Comparison of ENCODE assay signal across 1 cellular context in the genomic region with DNA sequence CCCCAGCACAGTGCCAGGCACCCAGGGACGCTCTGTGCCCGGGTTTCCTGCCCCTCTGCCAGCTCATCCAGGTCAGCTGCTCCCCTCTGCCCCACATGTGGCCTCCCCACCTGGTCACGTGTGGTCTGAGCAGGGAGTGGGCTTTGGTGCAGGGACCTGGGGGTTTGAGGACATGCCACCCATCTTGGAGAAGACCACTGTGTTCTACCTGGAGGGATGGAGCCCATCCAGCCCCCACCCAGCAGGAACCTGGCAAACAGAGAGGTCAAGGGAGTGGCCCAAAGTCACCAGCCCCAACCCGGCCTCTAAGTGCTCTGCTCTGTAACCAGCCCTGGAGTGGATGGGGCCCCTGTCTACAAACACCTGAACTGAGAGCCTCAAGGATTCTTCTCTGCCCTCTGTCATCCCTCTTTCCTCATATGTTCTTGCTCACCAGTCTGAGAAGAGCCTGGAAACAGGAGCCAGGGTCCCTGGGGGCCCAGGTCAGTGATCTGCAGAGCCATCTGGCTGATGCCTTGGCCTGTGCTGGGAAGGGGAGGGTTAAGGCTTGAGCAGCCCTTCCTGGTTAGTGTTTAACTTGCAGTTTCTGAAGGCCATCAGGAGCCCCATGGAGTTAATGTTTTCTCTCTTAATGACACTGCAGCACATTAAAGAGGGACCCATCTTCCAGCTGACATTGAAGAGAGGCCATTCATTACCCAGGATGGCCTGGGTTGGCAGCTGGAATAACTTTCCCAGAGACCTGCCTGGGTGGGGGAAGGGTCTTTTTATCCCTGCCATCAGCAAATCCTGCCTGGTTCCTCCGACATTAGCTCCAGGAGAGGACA.
A peak's percentile ranks its signal among the peaks of the same experiment; 100 is the strongest.
TF ChIP-seq lines count a peak whose summit lies in the region.

No MANE protein-coding gene starts in this region.

TF ChIP-seq in HepG2, 621 proteins besides CTCF, POLR2A, EP300 and RAD21 (continued from another document and continues in another):
- TF ChIP-seq, protein P1, sequence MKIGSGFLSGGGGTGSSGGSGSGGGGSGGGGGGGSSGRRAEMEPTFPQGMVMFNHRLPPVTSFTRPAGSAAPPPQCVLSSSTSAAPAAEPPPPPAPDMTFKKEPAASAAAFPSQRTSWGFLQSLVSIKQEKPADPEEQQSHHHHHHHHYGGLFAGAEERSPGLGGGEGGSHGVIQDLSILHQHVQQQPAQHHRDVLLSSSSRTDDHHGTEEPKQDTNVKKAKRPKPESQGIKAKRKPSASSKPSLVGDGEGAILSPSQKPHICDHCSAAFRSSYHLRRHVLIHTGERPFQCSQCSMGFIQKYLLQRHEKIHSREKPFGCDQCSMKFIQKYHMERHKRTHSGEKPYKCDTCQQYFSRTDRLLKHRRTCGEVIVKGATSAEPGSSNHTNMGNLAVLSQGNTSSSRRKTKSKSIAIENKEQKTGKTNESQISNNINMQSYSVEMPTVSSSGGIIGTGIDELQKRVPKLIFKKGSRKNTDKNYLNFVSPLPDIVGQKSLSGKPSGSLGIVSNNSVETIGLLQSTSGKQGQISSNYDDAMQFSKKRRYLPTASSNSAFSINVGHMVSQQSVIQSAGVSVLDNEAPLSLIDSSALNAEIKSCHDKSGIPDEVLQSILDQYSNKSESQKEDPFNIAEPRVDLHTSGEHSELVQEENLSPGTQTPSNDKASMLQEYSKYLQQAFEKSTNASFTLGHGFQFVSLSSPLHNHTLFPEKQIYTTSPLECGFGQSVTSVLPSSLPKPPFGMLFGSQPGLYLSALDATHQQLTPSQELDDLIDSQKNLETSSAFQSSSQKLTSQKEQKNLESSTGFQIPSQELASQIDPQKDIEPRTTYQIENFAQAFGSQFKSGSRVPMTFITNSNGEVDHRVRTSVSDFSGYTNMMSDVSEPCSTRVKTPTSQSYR (CRISPR knock-in tag; IDR thresholded peaks at IDR 0.05; ENCODE audit: borderline replicate concordance), result peak; percentile 86
- TF ChIP-seq, protein P2, sequence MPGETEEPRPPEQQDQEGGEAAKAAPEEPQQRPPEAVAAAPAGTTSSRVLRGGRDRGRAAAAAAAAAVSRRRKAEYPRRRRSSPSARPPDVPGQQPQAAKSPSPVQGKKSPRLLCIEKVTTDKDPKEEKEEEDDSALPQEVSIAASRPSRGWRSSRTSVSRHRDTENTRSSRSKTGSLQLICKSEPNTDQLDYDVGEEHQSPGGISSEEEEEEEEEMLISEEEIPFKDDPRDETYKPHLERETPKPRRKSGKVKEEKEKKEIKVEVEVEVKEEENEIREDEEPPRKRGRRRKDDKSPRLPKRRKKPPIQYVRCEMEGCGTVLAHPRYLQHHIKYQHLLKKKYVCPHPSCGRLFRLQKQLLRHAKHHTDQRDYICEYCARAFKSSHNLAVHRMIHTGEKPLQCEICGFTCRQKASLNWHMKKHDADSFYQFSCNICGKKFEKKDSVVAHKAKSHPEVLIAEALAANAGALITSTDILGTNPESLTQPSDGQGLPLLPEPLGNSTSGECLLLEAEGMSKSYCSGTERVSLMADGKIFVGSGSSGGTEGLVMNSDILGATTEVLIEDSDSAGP (CRISPR knock-in tag; IDR thresholded peaks at IDR 0.05; ENCODE audit: borderline replicate concordance), result 0 out of 2 replicates have a peak, but pooled peaks have one; percentile 38
- 0 out of 2 replicates have a peak, but pooled peaks have one; percentile 47 for TF ChIP-seq HOXD1 (CRISPR knock-in tag; IDR thresholded peaks at IDR 0.05)
- TF ChIP-seq, protein P3, sequence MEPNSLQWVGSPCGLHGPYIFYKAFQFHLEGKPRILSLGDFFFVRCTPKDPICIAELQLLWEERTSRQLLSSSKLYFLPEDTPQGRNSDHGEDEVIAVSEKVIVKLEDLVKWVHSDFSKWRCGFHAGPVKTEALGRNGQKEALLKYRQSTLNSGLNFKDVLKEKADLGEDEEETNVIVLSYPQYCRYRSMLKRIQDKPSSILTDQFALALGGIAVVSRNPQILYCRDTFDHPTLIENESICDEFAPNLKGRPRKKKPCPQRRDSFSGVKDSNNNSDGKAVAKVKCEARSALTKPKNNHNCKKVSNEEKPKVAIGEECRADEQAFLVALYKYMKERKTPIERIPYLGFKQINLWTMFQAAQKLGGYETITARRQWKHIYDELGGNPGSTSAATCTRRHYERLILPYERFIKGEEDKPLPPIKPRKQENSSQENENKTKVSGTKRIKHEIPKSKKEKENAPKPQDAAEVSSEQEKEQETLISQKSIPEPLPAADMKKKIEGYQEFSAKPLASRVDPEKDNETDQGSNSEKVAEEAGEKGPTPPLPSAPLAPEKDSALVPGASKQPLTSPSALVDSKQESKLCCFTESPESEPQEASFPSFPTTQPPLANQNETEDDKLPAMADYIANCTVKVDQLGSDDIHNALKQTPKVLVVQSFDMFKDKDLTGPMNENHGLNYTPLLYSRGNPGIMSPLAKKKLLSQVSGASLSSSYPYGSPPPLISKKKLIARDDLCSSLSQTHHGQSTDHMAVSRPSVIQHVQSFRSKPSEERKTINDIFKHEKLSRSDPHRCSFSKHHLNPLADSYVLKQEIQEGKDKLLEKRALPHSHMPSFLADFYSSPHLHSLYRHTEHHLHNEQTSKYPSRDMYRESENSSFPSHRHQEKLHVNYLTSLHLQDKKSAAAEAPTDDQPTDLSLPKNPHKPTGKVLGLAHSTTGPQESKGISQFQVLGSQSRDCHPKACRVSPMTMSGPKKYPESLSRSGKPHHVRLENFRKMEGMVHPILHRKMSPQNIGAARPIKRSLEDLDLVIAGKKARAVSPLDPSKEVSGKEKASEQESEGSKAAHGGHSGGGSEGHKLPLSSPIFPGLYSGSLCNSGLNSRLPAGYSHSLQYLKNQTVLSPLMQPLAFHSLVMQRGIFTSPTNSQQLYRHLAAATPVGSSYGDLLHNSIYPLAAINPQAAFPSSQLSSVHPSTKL (CRISPR knock-in tag; IDR thresholded peaks at IDR 0.05), result peak; percentile 62
- peak; percentile 70 for TF ChIP-seq NCOA2 (CRISPR knock-in tag; IDR thresholded peaks at IDR 0.05)
- TF ChIP-seq ZNF263 (CRISPR knock-in tag; IDR thresholded peaks at IDR 0.05), result 0 out of 2 replicates have a peak, but pooled peaks have one; percentile 26
- TF ChIP-seq ZSCAN9 (CRISPR knock-in tag; IDR thresholded peaks at IDR 0.05; ENCODE audit: borderline replicate concordance), result 0 out of 2 replicates have a peak, but pooled peaks have one; percentile 29
- TF ChIP-seq, protein P4, sequence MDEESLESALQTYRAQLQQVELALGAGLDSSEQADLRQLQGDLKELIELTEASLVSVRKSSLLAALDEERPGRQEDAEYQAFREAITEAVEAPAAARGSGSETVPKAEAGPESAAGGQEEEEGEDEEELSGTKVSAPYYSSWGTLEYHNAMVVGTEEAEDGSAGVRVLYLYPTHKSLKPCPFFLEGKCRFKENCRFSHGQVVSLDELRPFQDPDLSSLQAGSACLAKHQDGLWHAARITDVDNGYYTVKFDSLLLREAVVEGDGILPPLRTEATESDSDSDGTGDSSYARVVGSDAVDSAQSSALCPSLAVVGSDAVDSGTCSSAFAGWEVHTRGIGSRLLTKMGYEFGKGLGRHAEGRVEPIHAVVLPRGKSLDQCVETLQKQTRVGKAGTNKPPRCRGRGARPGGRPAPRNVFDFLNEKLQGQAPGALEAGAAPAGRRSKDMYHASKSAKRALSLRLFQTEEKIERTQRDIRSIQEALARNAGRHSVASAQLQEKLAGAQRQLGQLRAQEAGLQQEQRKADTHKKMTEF (CRISPR knock-in tag; IDR thresholded peaks at IDR 0.05), result peak; percentile 52; the same call in 1 of the 2 replicates
- peak; percentile 58; the same call in 1 of the 2 replicates for TF ChIP-seq KAT8 (CRISPR knock-in tag; IDR thresholded peaks at IDR 0.05)
- TF ChIP-seq, protein P5, sequence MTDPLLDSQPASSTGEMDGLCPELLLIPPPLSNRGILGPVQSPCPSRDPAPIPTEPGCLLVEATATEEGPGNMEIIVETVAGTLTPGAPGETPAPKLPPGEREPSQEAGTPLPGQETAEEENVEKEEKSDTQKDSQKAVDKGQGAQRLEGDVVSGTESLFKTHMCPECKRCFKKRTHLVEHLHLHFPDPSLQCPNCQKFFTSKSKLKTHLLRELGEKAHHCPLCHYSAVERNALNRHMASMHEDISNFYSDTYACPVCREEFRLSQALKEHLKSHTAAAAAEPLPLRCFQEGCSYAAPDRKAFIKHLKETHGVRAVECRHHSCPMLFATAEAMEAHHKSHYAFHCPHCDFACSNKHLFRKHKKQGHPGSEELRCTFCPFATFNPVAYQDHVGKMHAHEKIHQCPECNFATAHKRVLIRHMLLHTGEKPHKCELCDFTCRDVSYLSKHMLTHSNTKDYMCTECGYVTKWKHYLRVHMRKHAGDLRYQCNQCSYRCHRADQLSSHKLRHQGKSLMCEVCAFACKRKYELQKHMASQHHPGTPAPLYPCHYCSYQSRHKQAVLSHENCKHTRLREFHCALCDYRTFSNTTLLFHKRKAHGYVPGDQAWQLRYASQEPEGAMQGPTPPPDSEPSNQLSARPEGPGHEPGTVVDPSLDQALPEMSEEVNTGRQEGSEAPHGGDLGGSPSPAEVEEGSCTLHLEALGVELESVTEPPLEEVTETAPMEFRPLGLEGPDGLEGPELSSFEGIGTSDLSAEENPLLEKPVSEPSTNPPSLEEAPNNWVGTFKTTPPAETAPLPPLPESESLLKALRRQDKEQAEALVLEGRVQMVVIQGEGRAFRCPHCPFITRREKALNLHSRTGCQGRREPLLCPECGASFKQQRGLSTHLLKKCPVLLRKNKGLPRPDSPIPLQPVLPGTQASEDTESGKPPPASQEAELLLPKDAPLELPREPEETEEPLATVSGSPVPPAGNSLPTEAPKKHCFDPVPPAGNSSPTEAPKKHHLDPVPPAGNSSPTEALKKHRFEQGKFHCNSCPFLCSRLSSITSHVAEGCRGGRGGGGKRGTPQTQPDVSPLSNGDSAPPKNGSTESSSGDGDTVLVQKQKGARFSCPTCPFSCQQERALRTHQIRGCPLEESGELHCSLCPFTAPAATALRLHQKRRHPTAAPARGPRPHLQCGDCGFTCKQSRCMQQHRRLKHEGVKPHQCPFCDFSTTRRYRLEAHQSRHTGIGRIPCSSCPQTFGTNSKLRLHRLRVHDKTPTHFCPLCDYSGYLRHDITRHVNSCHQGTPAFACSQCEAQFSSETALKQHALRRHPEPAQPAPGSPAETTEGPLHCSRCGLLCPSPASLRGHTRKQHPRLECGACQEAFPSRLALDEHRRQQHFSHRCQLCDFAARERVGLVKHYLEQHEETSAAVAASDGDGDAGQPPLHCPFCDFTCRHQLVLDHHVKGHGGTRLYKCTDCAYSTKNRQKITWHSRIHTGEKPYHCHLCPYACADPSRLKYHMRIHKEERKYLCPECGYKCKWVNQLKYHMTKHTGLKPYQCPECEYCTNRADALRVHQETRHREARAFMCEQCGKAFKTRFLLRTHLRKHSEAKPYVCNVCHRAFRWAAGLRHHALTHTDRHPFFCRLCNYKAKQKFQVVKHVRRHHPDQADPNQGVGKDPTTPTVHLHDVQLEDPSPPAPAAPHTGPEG (CRISPR knock-in tag; IDR thresholded peaks at IDR 0.05), result 0 out of 2 replicates have a peak, but pooled peaks have one; percentile 43
- TF ChIP-seq ZFY (CRISPR knock-in tag; IDR thresholded peaks at IDR 0.05), result peak; percentile 32; the same call in 1 of the 2 replicates
- TF ChIP-seq ISL2 (CRISPR knock-in tag; IDR thresholded peaks at IDR 0.05), result peak; percentile 54
- TF ChIP-seq CREB1 (IDR thresholded peaks at IDR 0.05), result no peak
- TF ChIP-seq CREB1 (CRISPR knock-in tag; IDR thresholded peaks at IDR 0.05), result peak; percentile 41; the same call in 1 of the 2 replicates
- 0 out of 2 replicates have a peak, but pooled peaks have one; percentile 40 for TF ChIP-seq ELF3 (CRISPR knock-in tag; IDR thresholded peaks at IDR 0.05)
- peak; percentile 31; the same call in 1 of the 2 replicates for TF ChIP-seq IRF2 (CRISPR knock-in tag; IDR thresholded peaks at IDR 0.05)
- TF ChIP-seq PHF8 (CRISPR knock-in tag; IDR thresholded peaks at IDR 0.05), result peak; percentile 44; the same call in 1 of the 2 replicates
- TF ChIP-seq FOSL1 (CRISPR knock-in tag; IDR thresholded peaks at IDR 0.05; ENCODE audit: borderline replicate concordance), result no peak
- TF ChIP-seq ZNF292 (CRISPR knock-in tag; IDR thresholded peaks at IDR 0.05; ENCODE audit: borderline replicate concordance, low read depth), result peak; percentile 61; the same call in 1 of the 2 replicates
- TF ChIP-seq TAF1 (CRISPR knock-in tag; IDR thresholded peaks at IDR 0.05), result peak; percentile 21; the same call in 1 of the 2 replicates
- no peak for TF ChIP-seq NFRKB (IDR thresholded peaks at IDR 0.05)
- peak; percentile 62 for TF ChIP-seq ZFX (CRISPR knock-in tag; IDR thresholded peaks at IDR 0.05; ENCODE audit: low read depth)
- TF ChIP-seq PHF5A (CRISPR knock-in tag; IDR thresholded peaks at IDR 0.05; ENCODE audit: low read depth, unreplicated experiment), result no peak
- peak; percentile 11; the same call in 1 of the 2 replicates for TF ChIP-seq HNF4A (CRISPR knock-in tag; IDR thresholded peaks at IDR 0.05)
- peak; percentile 63; the same call in 1 of the 2 replicates for TF ChIP-seq TGIF2 (CRISPR knock-in tag; IDR thresholded peaks at IDR 0.05)
- TF ChIP-seq MED13 (CRISPR knock-in tag; IDR thresholded peaks at IDR 0.05), result 0 out of 2 replicates have a peak, but pooled peaks have one; percentile 29
- TF ChIP-seq, protein P6, sequence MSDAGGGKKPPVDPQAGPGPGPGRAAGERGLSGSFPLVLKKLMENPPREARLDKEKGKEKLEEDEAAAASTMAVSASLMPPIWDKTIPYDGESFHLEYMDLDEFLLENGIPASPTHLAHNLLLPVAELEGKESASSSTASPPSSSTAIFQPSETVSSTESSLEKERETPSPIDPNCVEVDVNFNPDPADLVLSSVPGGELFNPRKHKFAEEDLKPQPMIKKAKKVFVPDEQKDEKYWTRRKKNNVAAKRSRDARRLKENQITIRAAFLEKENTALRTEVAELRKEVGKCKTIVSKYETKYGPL (CRISPR knock-in tag; IDR thresholded peaks at IDR 0.05), result 0 out of 2 replicates have a peak, but pooled peaks have one; percentile 30
- TF ChIP-seq, protein P7, sequence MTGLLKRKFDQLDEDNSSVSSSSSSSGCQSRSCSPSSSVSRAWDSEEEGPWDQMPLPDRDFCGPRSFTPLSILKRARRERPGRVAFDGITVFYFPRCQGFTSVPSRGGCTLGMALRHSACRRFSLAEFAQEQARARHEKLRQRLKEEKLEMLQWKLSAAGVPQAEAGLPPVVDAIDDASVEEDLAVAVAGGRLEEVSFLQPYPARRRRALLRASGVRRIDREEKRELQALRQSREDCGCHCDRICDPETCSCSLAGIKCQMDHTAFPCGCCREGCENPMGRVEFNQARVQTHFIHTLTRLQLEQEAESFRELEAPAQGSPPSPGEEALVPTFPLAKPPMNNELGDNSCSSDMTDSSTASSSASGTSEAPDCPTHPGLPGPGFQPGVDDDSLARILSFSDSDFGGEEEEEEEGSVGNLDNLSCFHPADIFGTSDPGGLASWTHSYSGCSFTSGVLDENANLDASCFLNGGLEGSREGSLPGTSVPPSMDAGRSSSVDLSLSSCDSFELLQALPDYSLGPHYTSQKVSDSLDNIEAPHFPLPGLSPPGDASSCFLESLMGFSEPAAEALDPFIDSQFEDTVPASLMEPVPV (CRISPR knock-in tag; IDR thresholded peaks at IDR 0.05), result 0 out of 2 replicates have a peak, but pooled peaks have one; percentile 31
- peak; percentile 58 for TF ChIP-seq GATAD2A (CRISPR knock-in tag; IDR thresholded peaks at IDR 0.05)
- TF ChIP-seq CREM (IDR thresholded peaks at IDR 0.05), result peak; percentile 30; the same call in 1 of the 2 replicates
- no peak for TF ChIP-seq CREM (CRISPR knock-in tag; IDR thresholded peaks at IDR 0.05)
- no peak for TF ChIP-seq SPEN (CRISPR knock-in tag; IDR thresholded peaks at IDR 0.05; ENCODE audit: low read depth)
- peak; percentile 12; the same call in 1 of the 2 replicates for TF ChIP-seq ZMYM4 (CRISPR knock-in tag; IDR thresholded peaks at IDR 0.05)
- TF ChIP-seq XRCC5 (optimal IDR thresholded peaks at IDR 0.05; ENCODE audit: low read length), result peak; percentile 15
- peak; percentile 77; the same call in 1 of the 2 replicates for TF ChIP-seq ZBTB7B (CRISPR knock-in tag; IDR thresholded peaks at IDR 0.05)
- no peak for TF ChIP-seq RBM22 (optimal IDR thresholded peaks at IDR 0.05; ENCODE audit: low read length)
- TF ChIP-seq ZNF264 (CRISPR knock-in tag; IDR thresholded peaks at IDR 0.05), result peak; percentile 84; the same call in 1 of the 2 replicates
- peak; percentile 76; the same call in 1 of the 2 replicates for TF ChIP-seq PHF21A (CRISPR knock-in tag; IDR thresholded peaks at IDR 0.05)
- peak; percentile 65 for TF ChIP-seq SAP130 (CRISPR knock-in tag; IDR thresholded peaks at IDR 0.05; ENCODE audit: low read depth)
